ENCODE assay signal across 20 cellular contexts in the genomic region with DNA sequence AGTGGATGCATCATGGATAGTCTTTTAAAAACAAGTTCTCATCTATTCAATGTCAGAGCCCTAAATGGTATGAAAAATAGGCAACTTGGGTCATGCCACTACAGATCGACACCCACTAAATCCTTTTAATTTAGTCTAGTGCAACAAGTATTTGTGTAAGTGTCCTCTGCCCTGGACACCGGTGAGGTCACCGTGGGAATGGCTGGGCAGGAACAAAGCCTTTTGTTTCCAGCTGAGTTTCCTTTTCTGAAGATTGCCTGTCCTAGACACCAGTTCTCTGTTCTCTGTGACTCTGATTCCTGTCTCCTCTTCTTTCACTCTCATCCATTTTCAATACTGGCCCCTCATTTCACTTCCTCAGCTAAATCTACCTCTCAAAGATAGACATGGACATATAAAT.
"Had no signal": no experiment of that assay in that cellular context is flagged by ENCODE, and none has a peak within 500 bp of the region (broad histone marks: within the 10 kb centered on the region; RNA-seq: fewer than 3 reads in every experiment).

No MANE protein-coding gene starts in this region.

- H3K4me3 Mint-ChIP-seq: activated naive CD4-positive, alpha-beta T cell treated with anti-CD3 and anti-CD28 coated beads for 36 hours; activated T-cell treated with anti-CD3 and anti-CD28 coated beads, Interleukin-2, amount 50 U/mL, for 24 hours; activated T-helper 17 cell treated with anti-CD3 and anti-CD28 coated beads, Interleukin-2, amount 50 U/mL, for 72 hours; naive thymus-derived CD4-positive, alpha-beta T cell; T-helper 1 cell treated with Interleukin-12 subunit alpha and Interleukin-12 subunit beta and Interleukin-4 antibody, amounts not matched to agents 30 μg/mL and 1 μg/mL, for 36 hours; WTC11 had no signal

- H3K9me3 Mint-ChIP-seq: activated naive CD4-positive, alpha-beta T cell treated with anti-CD3 and anti-CD28 coated beads for 36 hours; activated T-cell treated with anti-CD3 and anti-CD28 coated beads, Interleukin-2, amount 50 U/mL, for 24 hours; activated T-helper 17 cell treated with anti-CD3 and anti-CD28 coated beads, Interleukin-2, amount 50 U/mL, for 72 hours; T-helper 1 cell treated with Interleukin-12 subunit alpha and Interleukin-12 subunit beta and Interleukin-4 antibody, amounts not matched to agents 30 μg/mL and 1 μg/mL, for 36 hours; WTC11 had no signal

- H3K27ac Mint-ChIP-seq: activated naive CD4-positive, alpha-beta T cell treated with anti-CD3 and anti-CD28 coated beads for 36 hours; activated T-cell treated with anti-CD3 and anti-CD28 coated beads, Interleukin-2, amount 50 U/mL, for 24 hours; naive thymus-derived CD4-positive, alpha-beta T cell; T-helper 1 cell treated with Interleukin-12 subunit alpha and Interleukin-12 subunit beta and Interleukin-4 antibody, amounts not matched to agents 30 μg/mL and 1 μg/mL, for 36 hours; WTC11 had no signal

- H3K27me3 ChIP-seq: cardiac muscle cell, neutrophil, SJSA1 had no signal

- ATAC-seq: activated T-helper 17 cell treated with anti-CD3 and anti-CD28 coated beads, Interleukin-2, amount 50 U/mL, for 72 hours; esophagus mucosa; lower lobe of right lung; naive thymus-derived CD4-positive, alpha-beta T cell; WTC11 had no signal

- DNase-seq: activated CD4-positive, alpha-beta T cell treated with anti-CD3 and anti-CD28 coated beads, Interleukin-2, amount 50 U/mL, for 4 hours; activated CD8-positive, alpha-beta memory T cell treated with anti-CD3 and anti-CD28 coated beads for 24 hours; activated CD8-positive, alpha-beta memory T cell treated with anti-CD3 and anti-CD28 coated beads, Interleukin-2, amount 50 U/mL, for 4 hours; activated naive CD4-positive, alpha-beta T cell treated with anti-CD3 and anti-CD28 coated beads for 36 hours; activated T-cell treated with anti-CD3 and anti-CD28 coated beads, Interleukin-2, amount 50 U/mL, for 24 hours; effector CD4-positive, alpha-beta T cell; lower lobe of right lung; naive thymus-derived CD4-positive, alpha-beta T cell; stimulated activated CD4-positive, alpha-beta T cell treated with anti-CD3 and anti-CD28 coated beads, Interleukin-2, amount 100 ng/mL, for 48 hours; stimulated activated CD8-positive, alpha-beta memory T cell treated with anti-CD3 and anti-CD28 coated beads, Interleukin-4, amount 100 ng/mL, for 48 hours; stimulated activated naive CD4-positive, alpha-beta T cell; T1000 had no signal

- H3K27ac ChIP-seq: cardiac muscle cell, lower lobe of right lung, neutrophil, parathyroid adenoma, SJSA1 had no signal

- H3K4me1 ChIP-seq: lower lobe of right lung, parathyroid adenoma, SJSA1 had no signal

- H3K27me3 Mint-ChIP-seq: activated T-cell treated with anti-CD3 and anti-CD28 coated beads, Interleukin-2, amount 50 U/mL, for 24 hours; activated T-helper 17 cell treated with anti-CD3 and anti-CD28 coated beads, Interleukin-2, amount 50 U/mL, for 72 hours; naive thymus-derived CD4-positive, alpha-beta T cell had no signal

- H3K9me3 ChIP-seq: lower lobe of right lung, neutrophil had no signal

- H3K4me3 ChIP-seq: cardiac muscle cell, lower lobe of right lung, SJSA1 had no signal

- H3K9ac ChIP-seq: parathyroid adenoma had no signal

- H3K36me3 Mint-ChIP-seq: WTC11 had no signal

- H3K36me3 ChIP-seq: cardiac muscle cell, lower lobe of right lung, neutrophil, SJSA1 had no signal
